Comparison of ENCODE assay signal across 25 cellular contexts in genomic region chr14:80100681-80101080, GRCh38.
A peak's percentile ranks its signal among the peaks of the same experiment; 100 is the strongest.
DNase-seq lines count a peak whose midpoint lies in the region; ATAC-seq lines count a peak whose summit lies in the region.
"Had no signal": no experiment of that assay in that cellular context is flagged by ENCODE, and none has a peak within 500 bp of the region (broad histone marks: within the 10 kb centered on the region; RNA-seq: fewer than 3 reads in every experiment).

No MANE protein-coding gene starts in this region.

- H3K27ac ChIP-seq in caudate nucleus (ENCODE audit: low read depth, low read length) = no peak overlapping the region
- H3K27ac ChIP-seq: RWPE1 had no signal

- DNase-seq in G401 (ENCODE audit: low spot score) (peak; percentile 18), caudate nucleus (lab: John Stamatoyannopoulos, UW) (peak in 40 of 61 donors; percentile 1 to 67 (median 20)), left lobe of liver (ENCODE audit: low spot score) (peak; percentile 49), putamen (ENCODE audit: low spot score) (peak; percentile 57), DMS53 (lab: John Stamatoyannopoulos, UW) (no peak), GM19240 (ENCODE audit: insufficient read length, low spot score) (no peak), NCI-H1092 treated with DMSO at 0.1 percent for 48 hours (lab: John Stamatoyannopoulos, UW) (no peak)
- DNase-seq: Caco-2; CD4-positive, alpha-beta memory T cell; DMS 273 treated with DMSO at 0.1 percent for 48 hours; GDM1; H7; KBM-7; MM.1S; NCI-H1048; NCI-H1436; NCI-H187 treated with DMSO at 0.1 percent for 48 hours; NCI-H2227 treated with DMSO at 0.1 percent for 48 hours; NCI-H510A; NCI-H774; NK-92 treated with Interleukin-12 subunit alpha and Interleukin-12 subunit beta, amount 100 ng/mL, for 24 hours; SHP77 treated with DMSO at 0.1 percent for 48 hours; SK-N-SH had no signal

- in situ Hi-C loops in G401 (cut with HindIII; ENCODE audit: low sequenced_read_pairs) = no loop called here

- ATAC-seq in left lobe of liver (peak; percentile 86), HG03135 (IDR thresholded peaks at IDR 0.05; ENCODE audit: unreplicated experiment) (no peak)

Comparison
In these comparisons a context has a peak if more than half of its experiments do, and no peak if none do; other contexts are left out.
1. DNase-seq: peak in G401 (single experiment), caudate nucleus (40 of 61), left lobe of liver (single experiment) and putamen (single experiment); none in DMS53 (single experiment), GM19240 (single experiment) and NCI-H1092 treated with DMSO at 0.1 percent for 48 hours (single experiment).